ENCODE assay signal across 1 cellular context in the genomic region with DNA sequence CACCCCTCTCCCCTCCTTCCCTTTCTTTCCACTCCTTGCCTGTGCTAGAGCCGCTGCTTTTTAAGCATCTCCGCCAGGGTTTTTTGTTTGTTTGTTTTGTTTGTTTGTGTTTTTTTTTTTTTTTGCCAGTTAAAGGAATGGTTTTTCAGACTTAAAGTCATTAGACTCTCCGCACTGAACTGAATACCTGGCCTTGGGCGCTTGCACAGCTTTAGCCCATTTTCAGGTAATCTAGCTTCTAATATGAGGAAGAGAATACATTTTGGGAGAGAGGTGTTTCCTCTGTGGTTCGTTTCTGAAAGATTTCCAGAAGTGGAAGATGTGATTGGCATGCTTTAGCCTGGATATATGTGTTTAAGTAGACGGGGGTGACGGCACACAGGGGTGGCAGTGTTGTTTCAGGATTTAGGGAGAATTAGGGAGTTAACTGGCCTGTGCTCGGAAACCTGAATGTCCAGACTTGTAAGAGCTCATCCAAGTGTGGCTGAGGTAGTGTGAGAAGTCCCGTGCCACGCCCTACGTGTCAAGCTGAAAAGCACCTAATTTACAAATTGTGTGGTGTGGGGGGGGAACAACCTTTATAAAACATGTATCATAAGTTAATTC.
TF ChIP-seq lines count a peak whose summit lies in the region.

No MANE protein-coding gene starts in this region.

TF ChIP-seq in GM23338, 12 proteins besides CTCF, POLR2A, EP300 and RAD21 (continued from another document):
- TF ChIP-seq, protein P1, sequence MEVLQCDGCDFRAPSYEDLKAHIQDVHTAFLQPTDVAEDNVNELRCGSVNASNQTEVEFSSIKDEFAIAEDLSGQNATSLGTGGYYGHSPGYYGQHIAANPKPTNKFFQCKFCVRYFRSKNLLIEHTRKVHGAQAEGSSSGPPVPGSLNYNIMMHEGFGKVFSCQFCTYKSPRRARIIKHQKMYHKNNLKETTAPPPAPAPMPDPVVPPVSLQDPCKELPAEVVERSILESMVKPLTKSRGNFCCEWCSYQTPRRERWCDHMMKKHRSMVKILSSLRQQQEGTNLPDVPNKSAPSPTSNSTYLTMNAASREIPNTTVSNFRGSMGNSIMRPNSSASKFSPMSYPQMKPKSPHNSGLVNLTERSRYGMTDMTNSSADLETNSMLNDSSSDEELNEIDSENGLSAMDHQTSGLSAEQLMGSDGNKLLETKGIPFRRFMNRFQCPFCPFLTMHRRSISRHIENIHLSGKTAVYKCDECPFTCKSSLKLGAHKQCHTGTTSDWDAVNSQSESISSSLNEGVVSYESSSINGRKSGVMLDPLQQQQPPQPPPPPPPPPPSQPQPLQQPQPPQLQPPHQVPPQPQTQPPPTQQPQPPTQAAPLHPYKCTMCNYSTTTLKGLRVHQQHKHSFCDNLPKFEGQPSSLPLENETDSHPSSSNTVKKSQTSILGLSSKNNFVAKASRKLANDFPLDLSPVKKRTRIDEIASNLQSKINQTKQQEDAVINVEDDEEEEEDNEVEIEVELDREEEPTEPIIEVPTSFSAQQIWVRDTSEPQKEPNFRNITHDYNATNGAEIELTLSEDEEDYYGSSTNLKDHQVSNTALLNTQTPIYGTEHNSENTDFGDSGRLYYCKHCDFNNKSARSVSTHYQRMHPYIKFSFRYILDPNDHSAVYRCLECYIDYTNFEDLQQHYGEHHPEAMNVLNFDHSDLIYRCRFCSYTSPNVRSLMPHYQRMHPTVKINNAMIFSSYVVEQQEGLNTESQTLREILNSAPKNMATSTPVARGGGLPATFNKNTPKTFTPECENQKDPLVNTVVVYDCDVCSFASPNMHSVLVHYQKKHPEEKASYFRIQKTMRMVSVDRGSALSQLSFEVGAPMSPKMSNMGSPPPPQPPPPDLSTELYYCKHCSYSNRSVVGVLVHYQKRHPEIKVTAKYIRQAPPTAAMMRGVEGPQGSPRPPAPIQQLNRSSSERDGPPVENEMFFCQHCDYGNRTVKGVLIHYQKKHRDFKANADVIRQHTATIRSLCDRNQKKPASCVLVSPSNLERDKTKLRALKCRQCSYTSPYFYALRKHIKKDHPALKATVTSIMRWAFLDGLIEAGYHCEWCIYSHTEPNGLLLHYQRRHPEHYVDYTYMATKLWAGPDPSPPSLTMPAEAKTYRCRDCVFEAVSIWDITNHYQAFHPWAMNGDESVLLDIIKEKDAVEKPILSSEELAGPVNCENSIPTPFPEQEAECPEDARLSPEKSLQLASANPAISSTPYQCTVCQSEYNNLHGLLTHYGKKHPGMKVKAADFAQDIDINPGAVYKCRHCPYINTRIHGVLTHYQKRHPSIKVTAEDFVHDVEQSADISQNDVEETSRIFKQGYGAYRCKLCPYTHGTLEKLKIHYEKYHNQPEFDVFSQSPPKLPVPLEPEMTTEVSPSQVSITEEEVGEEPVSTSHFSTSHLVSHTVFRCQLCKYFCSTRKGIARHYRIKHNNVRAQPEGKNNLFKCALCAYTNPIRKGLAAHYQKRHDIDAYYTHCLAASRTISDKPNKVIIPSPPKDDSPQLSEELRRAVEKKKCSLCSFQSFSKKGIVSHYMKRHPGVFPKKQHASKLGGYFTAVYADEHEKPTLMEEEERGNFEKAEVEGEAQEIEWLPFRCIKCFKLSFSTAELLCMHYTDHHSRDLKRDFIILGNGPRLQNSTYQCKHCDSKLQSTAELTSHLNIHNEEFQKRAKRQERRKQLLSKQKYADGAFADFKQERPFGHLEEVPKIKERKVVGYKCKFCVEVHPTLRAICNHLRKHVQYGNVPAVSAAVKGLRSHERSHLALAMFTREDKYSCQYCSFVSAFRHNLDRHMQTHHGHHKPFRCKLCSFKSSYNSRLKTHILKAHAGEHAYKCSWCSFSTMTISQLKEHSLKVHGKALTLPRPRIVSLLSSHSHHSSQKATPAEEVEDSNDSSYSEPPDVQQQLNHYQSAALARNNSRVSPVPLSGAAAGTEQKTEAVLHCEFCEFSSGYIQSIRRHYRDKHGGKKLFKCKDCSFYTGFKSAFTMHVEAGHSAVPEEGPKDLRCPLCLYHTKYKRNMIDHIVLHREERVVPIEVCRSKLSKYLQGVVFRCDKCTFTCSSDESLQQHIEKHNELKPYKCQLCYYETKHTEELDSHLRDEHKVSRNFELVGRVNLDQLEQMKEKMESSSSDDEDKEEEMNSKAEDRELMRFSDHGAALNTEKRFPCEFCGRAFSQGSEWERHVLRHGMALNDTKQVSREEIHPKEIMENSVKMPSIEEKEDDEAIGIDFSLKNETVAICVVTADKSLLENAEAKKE (CRISPR knock-in tag; IDR thresholded peaks at IDR 0.05), result no peak
- TF ChIP-seq ZNF331 (CRISPR knock-in tag; IDR thresholded peaks at IDR 0.05; ENCODE audit: low read depth) (no peak), ZNF114 (CRISPR knock-in tag; IDR thresholded peaks at IDR 0.05) (no peak), NANOG (IDR thresholded peaks at IDR 0.05; ENCODE audit: borderline replicate concordance) (no peak), POLR2AphosphoS5 (IDR thresholded peaks at IDR 0.05; ENCODE audit: low read depth) (no peak), EZH2 (IDR thresholded peaks at IDR 0.05; ENCODE audit: low read depth, unreplicated experiment) (no peak), EZH2phosphoT487 (IDR thresholded peaks at IDR 0.05; ENCODE audit: unreplicated experiment) (no peak)
- TF ChIP-seq, protein P2, sequence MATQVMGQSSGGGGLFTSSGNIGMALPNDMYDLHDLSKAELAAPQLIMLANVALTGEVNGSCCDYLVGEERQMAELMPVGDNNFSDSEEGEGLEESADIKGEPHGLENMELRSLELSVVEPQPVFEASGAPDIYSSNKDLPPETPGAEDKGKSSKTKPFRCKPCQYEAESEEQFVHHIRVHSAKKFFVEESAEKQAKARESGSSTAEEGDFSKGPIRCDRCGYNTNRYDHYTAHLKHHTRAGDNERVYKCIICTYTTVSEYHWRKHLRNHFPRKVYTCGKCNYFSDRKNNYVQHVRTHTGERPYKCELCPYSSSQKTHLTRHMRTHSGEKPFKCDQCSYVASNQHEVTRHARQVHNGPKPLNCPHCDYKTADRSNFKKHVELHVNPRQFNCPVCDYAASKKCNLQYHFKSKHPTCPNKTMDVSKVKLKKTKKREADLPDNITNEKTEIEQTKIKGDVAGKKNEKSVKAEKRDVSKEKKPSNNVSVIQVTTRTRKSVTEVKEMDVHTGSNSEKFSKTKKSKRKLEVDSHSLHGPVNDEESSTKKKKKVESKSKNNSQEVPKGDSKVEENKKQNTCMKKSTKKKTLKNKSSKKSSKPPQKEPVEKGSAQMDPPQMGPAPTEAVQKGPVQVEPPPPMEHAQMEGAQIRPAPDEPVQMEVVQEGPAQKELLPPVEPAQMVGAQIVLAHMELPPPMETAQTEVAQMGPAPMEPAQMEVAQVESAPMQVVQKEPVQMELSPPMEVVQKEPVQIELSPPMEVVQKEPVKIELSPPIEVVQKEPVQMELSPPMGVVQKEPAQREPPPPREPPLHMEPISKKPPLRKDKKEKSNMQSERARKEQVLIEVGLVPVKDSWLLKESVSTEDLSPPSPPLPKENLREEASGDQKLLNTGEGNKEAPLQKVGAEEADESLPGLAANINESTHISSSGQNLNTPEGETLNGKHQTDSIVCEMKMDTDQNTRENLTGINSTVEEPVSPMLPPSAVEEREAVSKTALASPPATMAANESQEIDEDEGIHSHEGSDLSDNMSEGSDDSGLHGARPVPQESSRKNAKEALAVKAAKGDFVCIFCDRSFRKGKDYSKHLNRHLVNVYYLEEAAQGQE (IDR thresholded peaks at IDR 0.05; ENCODE audit: unreplicated experiment), result no peak
